ENCODE assay signal across 1 cellular context in genomic region chr1:9066945-9067807, GRCh38.
TF ChIP-seq lines count a peak whose summit lies in the region.

No MANE protein-coding gene starts in this region.

TF ChIP-seq in HepG2, 621 proteins besides CTCF, POLR2A, EP300 and RAD21 (continued from another document and continues in another):
- TF ChIP-seq GRHL1 (CRISPR knock-in tag; conservative IDR thresholded peaks at IDR 0.05) (no peak), EEA1 (CRISPR knock-in tag; IDR thresholded peaks at IDR 0.05; ENCODE audit: borderline replicate concordance) (no peak), NFIC (IDR thresholded peaks at IDR 0.05; ENCODE audit: low read length) (no peak), SPEN (CRISPR knock-in tag; IDR thresholded peaks at IDR 0.05; ENCODE audit: low read depth) (peak; percentile 51; the same call in 1 of the 2 replicates), SMARCE1 (IDR thresholded peaks at IDR 0.05; ENCODE audit: borderline replicate concordance) (no peak), ZNF780A (CRISPR knock-in tag; IDR thresholded peaks at IDR 0.05) (no peak), ZNF557 (CRISPR knock-in tag; IDR thresholded peaks at IDR 0.05) (no peak), ZBTB34 (CRISPR knock-in tag; IDR thresholded peaks at IDR 0.05) (no peak), SP140L (CRISPR knock-in tag; IDR thresholded peaks at IDR 0.05; ENCODE audit: borderline replicate concordance) (no peak), MAFG (CRISPR knock-in tag; IDR thresholded peaks at IDR 0.05) (no peak), HNRNPLL (IDR thresholded peaks at IDR 0.05; ENCODE audit: low read depth, low read length, poor library complexity, severe bottlenecking) (no peak), HNRNPK (IDR thresholded peaks at IDR 0.05; ENCODE audit: low read depth, low read length, poor library complexity, severe bottlenecking) (no peak), MED8 (CRISPR knock-in tag; IDR thresholded peaks at IDR 0.05; ENCODE audit: insufficient replicate concordance) (no peak), TOPORS (CRISPR knock-in tag; IDR thresholded peaks at IDR 0.05) (no peak), IRF2 (CRISPR knock-in tag; IDR thresholded peaks at IDR 0.05) (0 out of 2 replicates have a peak, but pooled peaks have one; percentile 49), TAF15 (IDR thresholded peaks at IDR 0.05; ENCODE audit: low read depth, low read length, poor library complexity, severe bottlenecking) (no peak), AHR (CRISPR knock-in tag; IDR thresholded peaks at IDR 0.05) (no peak), GABPA (IDR thresholded peaks at IDR 0.05; ENCODE audit: low read depth, low read length) (no peak), GABPA (CRISPR knock-in tag; IDR thresholded peaks at IDR 0.05; ENCODE audit: low read depth) (no peak), RARA (CRISPR knock-in tag; IDR thresholded peaks at IDR 0.05) (peak; percentile 79), U2AF1 (optimal IDR thresholded peaks at IDR 0.05; ENCODE audit: low read depth, low read length) (no peak), ZNF24 (IDR thresholded peaks at IDR 0.05) (no peak), HMG20B (CRISPR knock-in tag; conservative IDR thresholded peaks at IDR 0.05) (no peak), NFYC (CRISPR knock-in tag; IDR thresholded peaks at IDR 0.05) (no peak), SMARCC2 (IDR thresholded peaks at IDR 0.05) (no peak), ZBTB7B (CRISPR knock-in tag; IDR thresholded peaks at IDR 0.05) (no peak), HBP1 (CRISPR knock-in tag; IDR thresholded peaks at IDR 0.05; ENCODE audit: low read depth) (no peak), BCL6 (CRISPR knock-in tag; IDR thresholded peaks at IDR 0.05) (0 out of 2 replicates have a peak, but pooled peaks have one; percentile 26), MXD3 (CRISPR knock-in tag; IDR thresholded peaks at IDR 0.05) (peak; percentile 70; the same call in 1 of the 2 replicates), PRDM4 (CRISPR knock-in tag; IDR thresholded peaks at IDR 0.05; ENCODE audit: borderline replicate concordance) (no peak), HMG20A (CRISPR knock-in tag; IDR thresholded peaks at IDR 0.05; ENCODE audit: borderline replicate concordance) (peak; percentile 60; the same call in 1 of the 2 replicates), MED13 (CRISPR knock-in tag; IDR thresholded peaks at IDR 0.05) (no peak), ZNF460 (CRISPR knock-in tag; IDR thresholded peaks at IDR 0.05; ENCODE audit: borderline replicate concordance) (no peak), ZNF816 (CRISPR knock-in tag; IDR thresholded peaks at IDR 0.05; ENCODE audit: borderline replicate concordance) (no peak), FOXA3 (CRISPR knock-in tag; IDR thresholded peaks at IDR 0.05) (no peak; the same call in 1 of the 2 replicates), GTF2F1 (IDR thresholded peaks at IDR 0.05; ENCODE audit: low read length) (no peak), MAFK (conservative IDR thresholded peaks at IDR 0.05 in 1 of 2, IDR thresholded peaks at IDR 0.05 in 1 of 2; ENCODE audit: low read length in 2 of 2) (no peak), SNAI1 (CRISPR knock-in tag; IDR thresholded peaks at IDR 0.05; ENCODE audit: borderline replicate concordance) (no peak), BCLAF1 (IDR thresholded peaks at IDR 0.05) (no peak), ZNF234 (CRISPR knock-in tag; conservative IDR thresholded peaks at IDR 0.05) (no peak), ZNF549 (CRISPR knock-in tag; IDR thresholded peaks at IDR 0.05) (no peak), ZNF589 (CRISPR knock-in tag; conservative IDR thresholded peaks at IDR 0.05) (no peak), SNRNP70 (IDR thresholded peaks at IDR 0.05; ENCODE audit: low read depth, low read length) (no peak), CEBPB (IDR thresholded peaks at IDR 0.05; ENCODE audit: borderline replicate concordance, low read depth, low read length) (peak; percentile 85), HHEX (CRISPR knock-in tag; IDR thresholded peaks at IDR 0.05) (no peak), ZNF274 (CRISPR knock-in tag; IDR thresholded peaks at IDR 0.05) (peak; percentile 63; the same call in 1 of the 2 replicates), PLRG1 (conservative IDR thresholded peaks at IDR 0.05) (no peak), U2AF2 (IDR thresholded peaks at IDR 0.05; ENCODE audit: low read depth, low read length) (no peak), ZNF292 (CRISPR knock-in tag; IDR thresholded peaks at IDR 0.05; ENCODE audit: borderline replicate concordance, low read depth) (no peak), ZNF446 (CRISPR knock-in tag; IDR thresholded peaks at IDR 0.05) (no peak; the same call in 1 of the 2 replicates), TFE3 (CRISPR knock-in tag; IDR thresholded peaks at IDR 0.05) (peak; percentile 71; the same call in 1 of the 2 replicates), FIP1L1 (IDR thresholded peaks at IDR 0.05; ENCODE audit: borderline replicate concordance, insufficient read depth, low read depth, low read length) (no peak), ZNF839 (CRISPR knock-in tag; IDR thresholded peaks at IDR 0.05; ENCODE audit: borderline replicate concordance) (no peak), KAT7 (CRISPR knock-in tag; IDR thresholded peaks at IDR 0.05; ENCODE audit: borderline replicate concordance) (no peak), MXD4 (CRISPR knock-in tag; IDR thresholded peaks at IDR 0.05) (0 out of 2 replicates have a peak, but pooled peaks have one; percentile 51), SNAPC4 (CRISPR knock-in tag; IDR thresholded peaks at IDR 0.05) (no peak)
